In genomic region chr12:17097674-17098073, GRCh38 we compare ENCODE assay signal across 10 cellular contexts.
"Had no signal": no experiment of that assay in that cellular context is flagged by ENCODE, and none has a peak within 500 bp of the region (broad histone marks: within the 10 kb centered on the region; RNA-seq: fewer than 3 reads in every experiment).

No MANE protein-coding gene starts in this region.

- ATAC-seq: esophagus mucosa; left ventricle myocardium superior; natural killer cell; stimulated activated effector memory CD8-positive, alpha-beta T cell treated with anti-CD3 and anti-CD28 coated beads, Interleukin-12 subunit alpha, Interleukin-12 subunit beta, amount 100 ng/mL, for 72 hours had no signal

- DNase-seq: activated CD4-positive, alpha-beta T cell treated with anti-CD3 and anti-CD28 coated beads, Interleukin-2, amount 50 U/mL, for 1 hour; activated CD4-positive, CD25-positive, alpha-beta regulatory T cell; activated naive CD4-positive, alpha-beta T cell; anterior cingulate cortex; hippocampal formation; kidney glomerular epithelial cell; left ventricle myocardium superior; natural killer cell had no signal
